ENCODE assay signal across 21 cellular contexts in the genomic region with DNA sequence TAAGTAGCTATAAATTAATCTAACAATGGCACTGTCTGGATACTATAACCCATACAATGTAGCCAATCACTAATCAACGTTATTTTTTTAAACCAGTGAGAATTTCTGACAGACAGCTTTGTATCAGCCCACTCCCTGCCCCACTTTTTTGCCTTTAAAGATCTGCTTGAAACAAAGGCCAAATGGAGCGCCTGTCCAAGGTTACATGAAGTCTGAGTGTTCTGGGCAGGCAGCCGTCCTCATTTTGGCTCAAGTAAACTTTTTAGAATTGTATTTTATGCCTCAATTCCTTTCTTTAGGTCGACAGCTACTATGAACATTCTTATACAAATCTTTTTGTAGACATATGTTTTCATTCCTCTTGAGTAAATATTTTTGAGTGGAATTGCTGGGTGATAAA.
"Had no signal": no experiment of that assay in that cellular context is flagged by ENCODE, and none has a peak within 500 bp of the region (broad histone marks: within the 10 kb centered on the region; RNA-seq: fewer than 3 reads in every experiment).

No MANE protein-coding gene starts in this region.

- ATAC-seq: foreskin keratinocyte, heart right ventricle, left cardiac atrium, lower lobe of right lung had no signal

- H3K27ac ChIP-seq: coronary artery, esophagus muscularis mucosa, foreskin keratinocyte, heart right ventricle, left ventricle myocardium inferior, lower lobe of right lung had no signal

- H3K27me3 ChIP-seq: dorsolateral prefrontal cortex, esophagus muscularis mucosa, foreskin keratinocyte, heart right ventricle had no signal

- DNase-seq: dermis blood vessel endothelial cell; dorsolateral prefrontal cortex; effector CD4-positive, alpha-beta T cell; effector memory CD4-positive, alpha-beta T cell; foreskin keratinocyte; glutamatergic neuron; head of caudate nucleus; heart right ventricle; hippocampal formation; left cardiac atrium; left ventricle myocardium inferior; lower lobe of right lung; mesendoderm; midbrain had no signal

- H3K4me1 ChIP-seq: foreskin keratinocyte had no signal

- H3K4me3 ChIP-seq: coronary artery, dorsolateral prefrontal cortex, esophagus muscularis mucosa, heart right ventricle, left ventricle myocardium inferior, lower lobe of right lung had no signal

- FAIRE-seq: colon, endothelial cell of umbilical vein, frontal cortex, islet of Langerhans, keratinocyte had no signal
